ENCODE assay signal across 2 cellular contexts in genomic region chr22:44269117-44269498, GRCh38.
A peak's percentile ranks its signal among the peaks of the same experiment; 100 is the strongest.
TF ChIP-seq lines count a peak whose summit lies in the region.

No MANE protein-coding gene starts in this region.

TF ChIP-seq in HEK293, 187 proteins besides CTCF, POLR2A, EP300 and RAD21:
- TF ChIP-seq ZNF133 (tag by site-specific recombination; IDR thresholded peaks at IDR 0.05) (no peak), EGR2 (tag by site-specific recombination; IDR thresholded peaks at IDR 0.05; ENCODE audit: low read depth) (peak; percentile 37; the same call in 1 of the 2 replicates), ZNF214 (tag by site-specific recombination; IDR thresholded peaks at IDR 0.05; ENCODE audit: borderline replicate concordance) (no peak), ZNF132 (tag by site-specific recombination; IDR thresholded peaks at IDR 0.05; ENCODE audit: borderline replicate concordance) (no peak), ZFHX2 (tag by site-specific recombination; conservative IDR thresholded peaks at IDR 0.05) (peak; percentile 50), ZFP37 (tag by site-specific recombination; IDR thresholded peaks at IDR 0.05) (no peak), ZNF548 (tag by site-specific recombination; IDR thresholded peaks at IDR 0.05) (no peak)

TF ChIP-seq in H1, 55 proteins besides CTCF, POLR2A, EP300 and RAD21:
- TF ChIP-seq TBP (IDR thresholded peaks at IDR 0.05; ENCODE audit: low read depth, low read length) = no peak
- no peak for TF ChIP-seq ZNF274 (IDR thresholded peaks at IDR 0.05; ENCODE audit: borderline replicate concordance, extremely low read depth, low read length)
- no peak for TF ChIP-seq E2F6 (IDR thresholded peaks at IDR 0.05)
